In the genomic region with DNA sequence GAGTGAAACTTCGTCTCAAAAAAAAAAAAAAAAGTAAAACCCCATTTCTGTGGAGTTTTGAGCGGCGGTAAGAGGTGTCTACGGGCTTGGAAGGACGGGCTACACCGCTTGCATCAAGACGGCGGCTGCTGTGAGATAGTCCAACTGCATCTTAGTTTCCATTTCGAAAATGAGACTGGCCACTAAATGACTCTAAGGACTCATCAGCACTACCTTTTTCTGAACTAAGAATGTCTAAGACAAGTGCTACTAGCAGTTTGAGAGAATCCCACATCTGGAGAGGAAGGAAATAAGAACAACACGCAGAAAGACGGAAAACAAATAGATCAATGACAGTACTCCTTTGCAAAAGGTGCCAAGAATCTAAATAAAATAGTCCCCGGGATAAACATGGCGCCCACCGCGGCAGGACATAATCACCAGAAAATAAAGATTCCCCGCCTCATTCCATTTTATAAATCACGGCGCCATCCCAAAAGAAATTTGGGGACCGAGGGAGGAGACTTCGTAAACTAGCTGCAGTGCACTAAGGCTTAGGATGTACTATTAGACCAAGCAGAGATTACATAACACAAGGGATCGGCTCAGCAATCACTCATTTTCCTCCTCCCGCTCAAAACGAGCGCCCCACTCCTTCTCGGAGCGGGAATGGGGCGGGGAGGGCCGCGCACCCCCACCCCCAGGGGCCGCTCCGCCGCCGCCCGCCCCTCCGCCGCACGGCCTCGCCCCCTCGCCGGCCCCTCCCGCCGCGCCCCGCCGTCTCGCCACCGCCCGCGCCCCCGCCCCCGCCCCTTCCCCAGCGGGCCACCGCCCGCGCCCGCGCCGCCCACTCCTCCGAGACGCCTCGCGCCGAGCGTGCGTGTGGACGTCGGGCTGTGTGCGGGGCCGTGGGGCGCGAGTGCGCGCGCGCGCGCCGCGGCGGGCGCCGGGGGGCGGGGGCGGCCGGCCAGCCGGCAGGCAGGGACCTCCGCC, we compare ENCODE assay signal across 8 cellular contexts. TPM values are rescaled to one million over a fixed set of nuclear protein-coding genes. Genes with fewer than 3 reads are reported as not detected.
DNase-seq lines count a peak whose midpoint lies in the region; ATAC-seq, FAIRE-seq and TF ChIP-seq lines count a peak whose summit lies in the region.

No MANE protein-coding gene starts in this region.

- ATAC-seq in HG02571 (IDR thresholded peaks at IDR 0.05; ENCODE audit: unreplicated experiment) (peak; percentile 38), right cardiac atrium (peak; percentile 74 to 80), GM21390 (IDR thresholded peaks at IDR 0.05; ENCODE audit: unreplicated experiment) (no peak)

- H3K9me3 ChIP-seq in astrocyte (ENCODE audit: insufficient read depth, low read depth, low read length) (no peaks in the 10 kb centered on the region), right cardiac atrium (ENCODE audit: control insufficient read depth, low read length) (no peaks in the 10 kb centered on the region)

- H3K27me3 Mint-ChIP-seq in T-helper 2 cell treated with Interferon-gamma antibody and Interleukin-4, amounts not matched to agents 5 μg/mL and 100 μg/mL, for 36 hours (ENCODE audit: low read depth), result peaks cover 14% of the 10 kb centered on the region
- peaks cover 1% of the 10 kb centered on the region for H3K27me3 Mint-ChIP-seq in astrocyte (ENCODE audit: low read depth, unreplicated experiment)

- peak overlapping the region; percentile 91 for H3K4me2 ChIP-seq in astrocyte (ENCODE audit: low read length)

- H3K9ac ChIP-seq in astrocyte (ENCODE audit: low read length), result peak overlapping the region; percentile 92

- H3K4me3 ChIP-seq in astrocyte (ENCODE audit: insufficient read depth, low read depth, low read length) (peak overlapping the region; percentile 91), right cardiac atrium (ENCODE audit: low read length) (peak overlapping the region; percentile 99)

- H3K4me1 ChIP-seq in astrocyte (ENCODE audit: insufficient read depth, low read length), result peaks cover 4% of the 10 kb centered on the region
- H3K4me1 ChIP-seq in right cardiac atrium (ENCODE audit: control insufficient read depth, insufficient read depth, low read length), result no peaks in the 10 kb centered on the region

- under 1% methylated on average over 86 of the region's 87 CpGs for WGBS in right cardiac atrium

- H3K36me3 ChIP-seq in astrocyte (ENCODE audit: insufficient read depth, low read length), result no peaks in the 10 kb centered on the region

- peaks cover 14% of the 10 kb centered on the region for H3K4me1 Mint-ChIP-seq in T-helper 2 cell treated with Interferon-gamma antibody and Interleukin-4, amounts not matched to agents 5 μg/mL and 100 μg/mL, for 36 hours (ENCODE audit: low read depth)
- H3K4me1 Mint-ChIP-seq in astrocyte (ENCODE audit: low read depth, unreplicated experiment), result peaks cover 14% of the 10 kb centered on the region

- no peak for FAIRE-seq in astrocyte (lab: Jason Lieb, UNC)

- H3K27ac Mint-ChIP-seq in T-helper 2 cell treated with Interferon-gamma antibody and Interleukin-4, amounts not matched to agents 5 μg/mL and 100 μg/mL, for 36 hours, result peak overlapping the region; percentile 99
- H3K27ac Mint-ChIP-seq in astrocyte (ENCODE audit: unreplicated experiment), result peak overlapping the region; percentile 94

- peaks cover 54% of the 10 kb centered on the region for H3K79me2 ChIP-seq in astrocyte (ENCODE audit: insufficient read depth, low read length)

- peak; percentile 82 for DNase-seq in DMS53 (lab: John Stamatoyannopoulos, UW)
- peak; percentile 31 for DNase-seq in NCI-H146 treated with DMSO at 0.1 percent for 48 hours (lab: John Stamatoyannopoulos, UW; ENCODE audit: unreplicated experiment)
- peak; percentile 45 for DNase-seq in T-helper 2 cell treated with Interferon-gamma antibody and Interleukin-4, amounts not matched to agents 5 μg/mL and 100 μg/mL, for 36 hours (ENCODE audit: low spot score)
- peak; percentile 87 for DNase-seq in astrocyte (ENCODE audit: low read depth)
- DNase-seq in right cardiac atrium, result peak; percentile 78 to 91 (median 91)
- DNase-seq in pulmonary artery endothelial cell (ENCODE audit: low read depth, low spot score), result peak; percentile 49

- peaks cover 8% of the 10 kb centered on the region for H3K36me3 Mint-ChIP-seq in T-helper 2 cell treated with Interferon-gamma antibody and Interleukin-4, amounts not matched to agents 5 μg/mL and 100 μg/mL, for 36 hours (ENCODE audit: low read depth)
- no peaks in the 10 kb centered on the region for H3K36me3 Mint-ChIP-seq in astrocyte (ENCODE audit: low read depth, unreplicated experiment)

- peak overlapping the region; percentile 94 for H3K4me3 Mint-ChIP-seq in T-helper 2 cell treated with Interferon-gamma antibody and Interleukin-4, amounts not matched to agents 5 μg/mL and 100 μg/mL, for 36 hours
- peak overlapping the region; percentile 87 for H3K4me3 Mint-ChIP-seq in astrocyte (ENCODE audit: unreplicated experiment)

- no peak for TF ChIP-seq CTCF in astrocyte (IDR thresholded peaks at IDR 0.05; ENCODE audit: insufficient read depth, low read depth, low read length)

- intact Hi-C loops in right cardiac atrium (cut with DNase I), result loop anchor here in 1 of 4 donors (2.0 kb wide), 1 partner anchor 15 kb away; no protein-coding TSS in a partner anchor

- H4K20me1 ChIP-seq in astrocyte (ENCODE audit: insufficient read depth, low read length), result peaks cover 31% of the 10 kb centered on the region

- H3K27me3 ChIP-seq in astrocyte (ENCODE audit: insufficient read depth, low read length) (peaks cover under 1% of the 10 kb centered on the region), right cardiac atrium (ENCODE audit: control insufficient read depth, insufficient read depth) (no peaks in the 10 kb centered on the region)

- peak overlapping the region; percentile 67 for H2AFZ ChIP-seq in astrocyte (ENCODE audit: low read depth, low read length)

- H3K27ac ChIP-seq in astrocyte (ENCODE audit: low read depth, low read length) (peak overlapping the region; percentile 83), right cardiac atrium (ENCODE audit: low read length) (peak overlapping the region; percentile 89)

- no peaks in the 10 kb centered on the region for H3K9me3 Mint-ChIP-seq in T-helper 2 cell treated with Interferon-gamma antibody and Interleukin-4, amounts not matched to agents 5 μg/mL and 100 μg/mL, for 36 hours
- no peaks in the 10 kb centered on the region for H3K9me3 Mint-ChIP-seq in astrocyte (ENCODE audit: unreplicated experiment)

RNA-seq across cellular contexts. Expression of gene POGZ, which starts 1.1 kb away (rescaled TPM):
- total RNA-seq in astrocyte, result 58.8 and 63.9 TPM in 2 replicates
- 10 to 100 TPM; 50.4 to 60.4 (median 52.2) TPM for total RNA-seq in right cardiac atrium
- 21.8 TPM for polyA plus RNA-seq in right cardiac atrium
- 12.2 and 16.9 TPM in 2 replicates for total RNA-seq in pulmonary artery endothelial cell

RNA-seq across cellular contexts. Expression of gene CGN, which starts 53.0 kb away (rescaled TPM):
- total RNA-seq in astrocyte, result 8.8 and 8.9 TPM in 2 replicates
- total RNA-seq in right cardiac atrium, result under 1 TPM; 0.32 to 0.77 (median 0.62) TPM
- polyA plus RNA-seq in right cardiac atrium, result 0.18 TPM
- 0.71 and 0.79 TPM in 2 replicates for total RNA-seq in pulmonary artery endothelial cell

RNA-seq across cellular contexts. Expression of gene PSMB4, which starts 58.8 kb away (rescaled TPM):
- total RNA-seq in astrocyte (314 and 316 TPM in 2 replicates), right cardiac atrium (100 to 1,000 TPM; 171 to 204 (median 188) TPM), pulmonary artery endothelial cell (482 and 509 TPM in 2 replicates)
- 344 TPM for polyA plus RNA-seq in right cardiac atrium

Comparison
In these comparisons a context has a peak if more than half of its experiments do, and no peak if none do; other contexts are left out.
1. DNase-seq: peak in every context shown above with its lines; median percentile 91 in right cardiac atrium; 87 in astrocyte; 82 in DMS53; 49 in pulmonary artery endothelial cell; 45 in T-helper 2 cell treated with Interferon-gamma antibody and Interleukin-4, amounts not matched to agents 5 μg/mL and 100 μg/mL, for 36 hours; 31 in NCI-H146 treated with DMSO at 0.1 percent for 48 hours.